Comparison of ENCODE assay signal across 8 cellular contexts in the genomic region with DNA sequence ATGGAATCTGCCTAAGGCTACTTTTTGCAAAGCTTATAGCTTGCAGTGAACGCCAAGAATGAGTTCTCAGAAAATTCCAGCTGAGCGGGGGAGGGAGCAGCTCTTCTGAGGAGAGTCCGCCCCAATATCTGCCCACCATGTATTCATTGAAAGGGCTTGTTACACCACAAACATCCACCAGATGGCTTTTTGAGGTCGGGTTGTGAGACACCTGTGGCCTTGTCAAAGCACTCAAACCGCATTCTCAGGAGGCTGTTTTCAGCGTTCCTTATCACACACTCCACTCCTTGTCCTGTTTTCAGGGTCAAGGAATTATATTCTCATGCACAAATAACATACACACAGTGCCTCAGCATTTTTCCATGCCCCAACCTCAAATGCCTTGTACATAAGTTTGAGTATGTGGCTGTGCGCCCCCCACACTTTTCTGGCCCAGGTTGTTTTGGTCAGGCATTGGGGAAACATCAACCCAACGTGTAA.
DNase-seq lines count a peak whose midpoint lies in the region; TF ChIP-seq lines count a peak whose summit lies in the region.

No MANE protein-coding gene starts in this region.

- TF ChIP-seq CTCF in C4-2B (conservative IDR thresholded peaks at IDR 0.05): peak; percentile 81
- peak; percentile 66 for TF ChIP-seq CTCF in astrocyte of the cerebellum (IDR thresholded peaks at IDR 0.05; ENCODE audit: low read depth, low read length, missing control alignments)

- H3K4me3 ChIP-seq in astrocyte of the cerebellum (ENCODE audit: low read depth, low read length): no peak overlapping the region

- H3K27ac ChIP-seq in C4-2B: no peak overlapping the region

- in situ Hi-C loops in astrocyte of the cerebellum (cut with HindIII; ENCODE audit: low sequenced_read_pairs): no loop called here

- DNase-seq in GM19238 (ENCODE audit: insufficient read length, low spot score) (peak; percentile 39), LoVo (ENCODE audit: low spot score) (peak; percentile 77), SW 1271 (lab: John Stamatoyannopoulos, UW) (peak; percentile 1 to 27), astrocyte of the cerebellum (ENCODE audit: low read depth) (peak; percentile 68), iPS DF 4.7 (ENCODE audit: extremely low read depth, low spot score) (peak; percentile 80), GOT3 (lab: John Stamatoyannopoulos, UW) (no peak)
- DNase-seq in stimulated activated CD4-positive, alpha-beta T cell treated with anti-CD3 and anti-CD28 coated beads, Interleukin-12 subunit alpha, Interleukin-12 subunit beta, amount 100 ng/mL, for 48 hours (ENCODE audit: low read depth in 2 of 3, low spot score in 1 of 3): peak; percentile 12 to 57 (median 27)
